In the genomic region with DNA sequence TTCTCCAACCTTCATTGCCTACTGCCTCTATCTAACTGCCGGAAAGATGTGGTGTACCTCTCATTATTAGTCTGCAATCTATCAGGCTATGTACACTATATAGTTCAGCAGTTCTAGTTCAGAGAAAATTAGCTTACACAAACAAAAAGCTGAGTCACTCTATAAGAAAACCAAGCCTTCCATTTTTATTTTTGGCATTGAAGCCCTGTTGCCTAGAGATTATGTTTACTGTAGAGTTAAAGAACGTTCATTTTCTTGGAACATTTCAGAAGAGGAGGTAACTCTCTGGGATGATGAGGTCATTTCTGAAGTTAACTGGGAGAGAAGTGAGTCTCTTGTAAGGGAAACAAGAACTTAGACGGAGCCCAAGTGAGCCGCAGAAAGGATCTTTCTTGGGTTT, we compare ENCODE assay signal across 10 cellular contexts.
A peak's percentile ranks its signal among the peaks of the same experiment; 100 is the strongest.
DNase-seq lines count a peak whose midpoint lies in the region; ATAC-seq, FAIRE-seq and TF ChIP-seq lines count a peak whose summit lies in the region.
"Had no signal": no experiment of that assay in that cellular context is flagged by ENCODE, and none has a peak within 500 bp of the region (broad histone marks: within the 10 kb centered on the region; RNA-seq: fewer than 3 reads in every experiment).

No MANE protein-coding gene starts in this region.

- no peak overlapping the region for H3K9ac ChIP-seq in adipocyte (ENCODE audit: low read length)
- H3K9ac ChIP-seq: BLaER1 treated with 17β-estradiol and CSF1 and Interleukin-3, amounts not matched to agents 10 nM and 100 nM had no signal

- peak; percentile 12 for DNase-seq in NOMO-1 treated with DMSO at 0.1 percent for 48 hours (lab: John Stamatoyannopoulos, UW; ENCODE audit: unreplicated experiment)
- no peak for DNase-seq in NOMO-1 (lab: John Stamatoyannopoulos, UW; ENCODE audit: unreplicated experiment in 2 of 2)
- DNase-seq in adipocyte (ENCODE audit: low read depth) = peak; percentile 90
- no peak for DNase-seq in upper lobe of right lung
- DNase-seq in DMS114 treated with DMSO at 0.1 percent for 48 hours (lab: John Stamatoyannopoulos, UW; ENCODE audit: unreplicated experiment) = no peak
- DNase-seq in activated CD8-positive, alpha-beta T cell treated with anti-CD3 and anti-CD28 coated beads for 36 hours = no peak
- DNase-seq: stimulated activated CD4-positive, alpha-beta T cell treated with anti-CD3 and anti-CD28 coated beads, Interleukin-15, amount 100 ng/mL, for 24 hours had no signal

- no peaks in the 10 kb centered on the region for H3K9me3 Mint-ChIP-seq in activated CD8-positive, alpha-beta T cell treated with anti-CD3 and anti-CD28 coated beads for 36 hours

- H3K4me3 Mint-ChIP-seq in activated CD8-positive, alpha-beta T cell treated with anti-CD3 and anti-CD28 coated beads for 36 hours = no peak overlapping the region

- POLR2A ChIA-PET in activated CD8-positive, alpha-beta T cell treated with anti-CD3 and anti-CD28 coated beads for 36 hours (lab: Charles Lee) = no interaction called here

- no peak overlapping the region for H3K27ac Mint-ChIP-seq in activated CD8-positive, alpha-beta T cell treated with anti-CD3 and anti-CD28 coated beads for 36 hours

- H3K4me1 Mint-ChIP-seq in activated CD8-positive, alpha-beta T cell treated with anti-CD3 and anti-CD28 coated beads for 36 hours (ENCODE audit: low read depth) = no peaks in the 10 kb centered on the region

- peak; percentile 58 for ATAC-seq in upper lobe of right lung
- ATAC-seq in activated CD8-positive, alpha-beta T cell treated with anti-CD3 and anti-CD28 coated beads for 36 hours = no peak
- ATAC-seq in GM19324 (IDR thresholded peaks at IDR 0.05; ENCODE audit: low FRiP score, unreplicated experiment) = no peak

- peak; percentile 99 for FAIRE-seq in islet of Langerhans (lab: Jason Lieb, UNC)

- H3K36me3 ChIP-seq in adipocyte (ENCODE audit: control insufficient read depth, insufficient read depth, low read length, severe bottlenecking) (no peaks in the 10 kb centered on the region), upper lobe of right lung (no peaks in the 10 kb centered on the region)
- H3K36me3 ChIP-seq: BLaER1 treated with 17β-estradiol and CSF1 and Interleukin-3, amounts not matched to agents 10 nM and 100 nM had no signal

- peaks cover 13% of the 10 kb centered on the region for H3K27me3 Mint-ChIP-seq in activated CD8-positive, alpha-beta T cell treated with anti-CD3 and anti-CD28 coated beads for 36 hours

- H3K4me1 ChIP-seq in adipocyte (ENCODE audit: control insufficient read depth, insufficient read depth, low read length) (peaks cover 21% of the 10 kb centered on the region), upper lobe of right lung (no peaks in the 10 kb centered on the region)

- H3K36me3 Mint-ChIP-seq in activated CD8-positive, alpha-beta T cell treated with anti-CD3 and anti-CD28 coated beads for 36 hours (ENCODE audit: low read depth) = no peaks in the 10 kb centered on the region

- CTCF ChIA-PET in activated CD8-positive, alpha-beta T cell treated with anti-CD3 and anti-CD28 coated beads for 36 hours (lab: Charles Lee) = no interaction called here

- no peak for TF ChIP-seq CTCF in upper lobe of right lung (IDR thresholded peaks at IDR 0.05)
- no peak for TF ChIP-seq CTCF in activated CD8-positive, alpha-beta T cell treated with anti-CD3 and anti-CD28 coated beads for 36 hours (IDR thresholded peaks at IDR 0.05)

- H3K9me3 ChIP-seq in adipocyte (ENCODE audit: control insufficient read depth, low read length) (no peaks in the 10 kb centered on the region), upper lobe of right lung (no peaks in the 10 kb centered on the region)
- H3K9me3 ChIP-seq: BLaER1 treated with 17β-estradiol and CSF1 and Interleukin-3, amounts not matched to agents 10 nM and 100 nM had no signal

- intact Hi-C loops in upper lobe of right lung (cut with DNase I) = no loop called here
- intact Hi-C loops in activated CD8-positive, alpha-beta T cell treated with anti-CD3 and anti-CD28 coated beads for 36 hours (cut with micrococcal nuclease) = no loop called here

- H3K4me3 ChIP-seq in adipocyte (ENCODE audit: low read length) = no peak overlapping the region
- no peak overlapping the region for H3K4me3 ChIP-seq in upper lobe of right lung
- H3K4me3 ChIP-seq: BLaER1 treated with 17β-estradiol and CSF1 and Interleukin-3, amounts not matched to agents 10 nM and 100 nM had no signal

- no peaks in the 10 kb centered on the region for H3K27me3 ChIP-seq in adipocyte (replicated peaks; ENCODE audit: control insufficient read depth, insufficient read depth, low read length)
- H3K27me3 ChIP-seq in upper lobe of right lung = no peaks in the 10 kb centered on the region
- H3K27me3 ChIP-seq: BLaER1 treated with 17β-estradiol and CSF1 and Interleukin-3, amounts not matched to agents 10 nM and 100 nM had no signal

- no peak overlapping the region for H3K27ac ChIP-seq in upper lobe of right lung

Comparison
In these comparisons a context has a peak if more than half of its experiments do, and no peak if none do; other contexts are left out.
1. DNase-seq: peak in NOMO-1 treated with DMSO at 0.1 percent for 48 hours (single experiment) and adipocyte (single experiment); none in NOMO-1 (0 of 2), upper lobe of right lung (single experiment), DMS114 treated with DMSO at 0.1 percent for 48 hours (single experiment) and activated CD8-positive, alpha-beta T cell treated with anti-CD3 and anti-CD28 coated beads for 36 hours (single experiment).